Comparison of ENCODE assay signal across 8 cellular contexts in genomic region chr15:41493902-41494189, GRCh38. TPM values are rescaled to one million over a fixed set of nuclear protein-coding genes. Genes with fewer than 3 reads are reported as not detected.
DNase-seq lines count a peak whose midpoint lies in the region; ATAC-seq lines count a peak whose summit lies in the region.

No MANE protein-coding gene starts in this region.

- H3K4me2 ChIP-seq in skeletal muscle satellite cell (ENCODE audit: low read length): peak overlapping the region; percentile 99

- ATAC-seq in GM19351 (IDR thresholded peaks at IDR 0.05; ENCODE audit: unreplicated experiment) (peak; percentile 22), HG03520 (IDR thresholded peaks at IDR 0.05; ENCODE audit: unreplicated experiment) (no peak), GM18867 (IDR thresholded peaks at IDR 0.05; ENCODE audit: unreplicated experiment) (no peak)

- no peaks in the 10 kb centered on the region for H3K27me3 ChIP-seq in esophagus (ENCODE audit: control insufficient read depth in 1 of 2, insufficient read depth in 2 of 2, low read length in 2 of 2)
- peaks cover 13% of the 10 kb centered on the region for H3K27me3 ChIP-seq in skeletal muscle satellite cell (ENCODE audit: control insufficient read depth, insufficient read depth, low read length)

- H3K4me1 ChIP-seq in esophagus (ENCODE audit: control insufficient read depth in 2 of 2, insufficient read depth in 2 of 2, low read length in 1 of 2) (peaks cover 4 to 15% of the 10 kb centered on the region in 2 donors), skeletal muscle satellite cell (ENCODE audit: control insufficient read depth, insufficient read depth, low read length) (peaks cover 35% of the 10 kb centered on the region)

- no peak for DNase-seq in Jurkat, Clone E6-1 (ENCODE audit: low read depth, low spot score)
- no peak for DNase-seq in GM03348 (ENCODE audit: low spot score)
- no peak for DNase-seq in HuH-7.5 (ENCODE audit: low spot score)

- 0% methylated on average over 11 to 41 of the region's 41 CpGs for WGBS in esophagus, 2 donors

- H3K27ac ChIP-seq in esophagus (ENCODE audit: low read depth in 2 of 2, low read length in 1 of 2): no peak overlapping the region

- H3K9ac ChIP-seq in skeletal muscle satellite cell (ENCODE audit: low read depth, low read length): no peak overlapping the region

- no peaks in the 10 kb centered on the region for H3K9me3 ChIP-seq in esophagus (ENCODE audit: control insufficient read depth in 2 of 2, insufficient read depth in 1 of 2, low read depth in 1 of 2, low read length in 1 of 2)
- no peaks in the 10 kb centered on the region for H3K9me3 ChIP-seq in skeletal muscle satellite cell (replicated peaks; ENCODE audit: low read length)

- H3K4me3 ChIP-seq in Jurkat, Clone E6-1 (ENCODE audit: low read length): peak overlapping the region; percentile 44
- H3K4me3 ChIP-seq in esophagus (ENCODE audit: low read depth in 1 of 2, low read length in 2 of 2): peak overlapping the region; percentile 41 to 68
- H3K4me3 ChIP-seq in skeletal muscle satellite cell (ENCODE audit: low read length): peak overlapping the region; percentile 79

- H3K36me3 ChIP-seq in esophagus (ENCODE audit: control insufficient read depth in 2 of 2, insufficient read depth in 2 of 2, low read length in 1 of 2) (no peaks in the 10 kb centered on the region), skeletal muscle satellite cell (ENCODE audit: insufficient read depth, low read length) (no peaks in the 10 kb centered on the region)

RNA-seq across cellular contexts. Expression of gene ITPKA, which starts 0.2 kb away (rescaled TPM):
- polyA plus RNA-seq in Jurkat, Clone E6-1 (2012; ENCODE audit: insufficient read depth, insufficient read length): 3.5 TPM
- under 1 TPM; 0.28 to 0.47 TPM for polyA plus RNA-seq in esophagus
- 1.5 and 1.8 TPM in 2 replicates for total RNA-seq in skeletal muscle satellite cell (2012; rRNA removed)

RNA-seq across cellular contexts. Expression of gene LTK, which starts 19.8 kb away (rescaled TPM):
- polyA plus RNA-seq in Jurkat, Clone E6-1 (2012; ENCODE audit: insufficient read depth, insufficient read length): not detected
- polyA plus RNA-seq in esophagus: under 1 TPM; 0.26 to 0.31 TPM
- total RNA-seq in skeletal muscle satellite cell (2012; rRNA removed): under 0.01 and 0.25 TPM in 2 replicates

RNA-seq across cellular contexts. Expression of gene RPAP1, which starts 50.2 kb away (rescaled TPM):
- polyA plus RNA-seq in Jurkat, Clone E6-1 (2012; ENCODE audit: insufficient read depth, insufficient read length): 42.6 TPM
- polyA plus RNA-seq in esophagus: 10 to 100 TPM in 1 of 2 donors, 1 to 10 TPM in 1; 9.2 to 13.0 TPM
- total RNA-seq in skeletal muscle satellite cell (2012; rRNA removed): 14.4 and 16.2 TPM in 2 replicates
